8 cellular contexts compared by ENCODE assay signal in the genomic region with DNA sequence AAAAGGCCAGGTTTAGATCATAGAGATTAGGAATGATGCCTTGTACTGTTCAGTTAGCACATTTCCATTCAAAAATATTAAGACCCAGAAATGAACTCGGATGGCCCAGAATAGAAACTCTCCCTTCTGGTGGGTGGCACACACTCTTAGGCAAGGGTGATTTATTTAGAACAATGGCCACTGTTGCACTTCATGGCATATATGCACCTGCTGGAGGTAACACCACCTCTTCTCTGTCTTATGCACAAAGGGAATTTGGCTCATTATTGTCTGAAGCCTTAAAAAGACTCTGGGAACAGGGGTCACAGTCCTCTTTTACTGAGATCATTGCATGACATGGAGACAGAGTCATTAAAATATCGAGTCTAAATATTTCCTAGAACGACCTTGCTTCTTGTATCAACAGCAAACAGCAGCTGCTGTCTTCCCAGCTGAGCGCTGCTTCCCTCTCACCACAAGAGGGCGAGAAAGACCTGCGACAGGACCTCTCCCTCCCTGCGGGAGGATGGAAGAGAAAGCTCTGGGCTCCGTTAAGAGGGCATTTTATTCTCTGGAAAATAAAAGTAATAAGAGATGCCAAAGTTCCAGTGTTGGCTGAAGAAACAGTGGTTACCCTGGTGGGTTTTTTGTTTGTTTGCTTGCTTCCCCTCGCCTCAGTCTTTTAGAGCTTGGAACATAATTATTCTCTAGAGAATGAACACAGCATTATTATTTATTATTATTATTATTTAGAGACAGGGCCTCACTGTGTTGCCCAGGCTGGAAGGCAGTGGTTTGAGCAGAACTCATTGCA. TPM values are rescaled to one million over a fixed set of nuclear protein-coding genes. Genes with fewer than 3 reads are reported as not detected.
DNase-seq lines count a peak whose midpoint lies in the region; ATAC-seq and TF ChIP-seq lines count a peak whose summit lies in the region.

No MANE protein-coding gene starts in this region.

- H3K4me1 ChIP-seq in neuronal stem cell (ENCODE audit: control insufficient read depth in 2 of 2, insufficient read depth in 1 of 2, low read depth in 1 of 2, low read length in 2 of 2) = peaks cover 0 to 2% of the 10 kb centered on the region in 2 donors
- H3K4me1 ChIP-seq in testis = peaks cover 9% of the 10 kb centered on the region

- H3K27me3 ChIP-seq in neuronal stem cell (ENCODE audit: control insufficient read depth in 3 of 3, insufficient read depth in 3 of 3, low read depth in 1 of 3, low read length in 3 of 3) (peaks cover 0 to 39% (median 14%) of the 10 kb centered on the region in 3 experiments), testis (no peaks in the 10 kb centered on the region)

- H3K4ac ChIP-seq in neuronal stem cell (ENCODE audit: low read length) = no peak overlapping the region

- H3K14ac ChIP-seq in neuronal stem cell (ENCODE audit: low read length) = no peak overlapping the region

- no peaks in the 10 kb centered on the region for H3K79me1 ChIP-seq in neuronal stem cell (ENCODE audit: low read depth, low read length)

- no peak overlapping the region for H3K4me3 ChIP-seq in fibroblast of pulmonary artery (replicated peaks; ENCODE audit: low read depth, low read length)
- no peak overlapping the region for H3K4me3 ChIP-seq in neuronal stem cell (ENCODE audit: low read length in 2 of 2)
- H3K4me3 ChIP-seq in testis = no peak overlapping the region

- no peak overlapping the region for H2AK5ac ChIP-seq in neuronal stem cell (ENCODE audit: low read depth, low read length)

- TF ChIP-seq CTCF in fibroblast of pulmonary artery (IDR thresholded peaks at IDR 0.05; ENCODE audit: low read length, missing control alignments) = no peak
- TF ChIP-seq CTCF in testis (IDR thresholded peaks at IDR 0.05) = peak; percentile 87 to 92 (median 90)

- peak; percentile 92 for ATAC-seq in GM21786 (IDR thresholded peaks at IDR 0.05; ENCODE audit: unreplicated experiment)

- intact Hi-C loops in testis (cut with DNase I; ENCODE audit: low total_unique reads) = loop anchor here (10.0 kb wide), 1 partner anchor 331 kb away; no protein-coding TSS in a partner anchor

- H4K8ac ChIP-seq in neuronal stem cell (ENCODE audit: low read depth, low read length) = no peak overlapping the region

- H2AFZ ChIP-seq in neuronal stem cell (ENCODE audit: low read length) = no peak overlapping the region

- H3K9me3 ChIP-seq in neuronal stem cell (replicated peaks in 1 of 2; ENCODE audit: control insufficient read depth in 2 of 2, insufficient read depth in 1 of 2, low read depth in 1 of 2, low read length in 2 of 2) (no peaks in the 10 kb centered on the region), testis (no peaks in the 10 kb centered on the region)

- peak; percentile 82 for DNase-seq in EL
- peak; percentile 77 for DNase-seq in LHCN-M2 (ENCODE audit: low read depth)
- peak; percentile 88 for DNase-seq in RKO (ENCODE audit: low spot score)
- peak; percentile 42 for DNase-seq in activated T-helper 1 cell treated with Interleukin-2 at 50 U/mL for 16 hours (ENCODE audit: low read depth)
- peak; percentile 90 for DNase-seq in fibroblast of pulmonary artery (ENCODE audit: low read depth)
- DNase-seq in neuronal stem cell (ENCODE audit: low spot score) = peak; percentile 67
- DNase-seq in testis = peak; percentile 88

- no peak overlapping the region for H2BK5ac ChIP-seq in neuronal stem cell (ENCODE audit: low read length)

- H3K27ac ChIP-seq in neuronal stem cell (replicated peaks; ENCODE audit: low read length) (no peak overlapping the region), testis (no peak overlapping the region)

- H3K23ac ChIP-seq in neuronal stem cell (ENCODE audit: low read depth, low read length, poor library complexity) = no peak overlapping the region

- H2BK12ac ChIP-seq in neuronal stem cell (ENCODE audit: low read length) = no peak overlapping the region

- H2BK15ac ChIP-seq in neuronal stem cell (ENCODE audit: low read length) = no peak overlapping the region

- H3K18ac ChIP-seq in neuronal stem cell (ENCODE audit: low read length) = no peak overlapping the region

- H2BK120ac ChIP-seq in neuronal stem cell (ENCODE audit: low read depth, low read length) = no peak overlapping the region

- no peak overlapping the region for H3K9ac ChIP-seq in neuronal stem cell (ENCODE audit: low read depth, low read length, poor library complexity)

- no CpG with 5 or more reads among the region's 9 CpGs for WGBS in neuronal stem cell (ENCODE audit: extremely low coverage in 2 of 2, insufficient read length in 2 of 2, insufficient replicate concordance in 1 of 2), 2 donors
- WGBS in testis, 2 donors = 6 to 7% methylated on average over 9 of the region's 9 CpGs

- H3K36me3 ChIP-seq in neuronal stem cell (replicated peaks in 1 of 2; ENCODE audit: control insufficient read depth in 2 of 2, insufficient read depth in 2 of 2, low read length in 2 of 2) (no peaks in the 10 kb centered on the region), testis (ENCODE audit: low read depth, missing control alignments) (no peaks in the 10 kb centered on the region)

- no peak for TF ChIP-seq POLR2A in testis (IDR thresholded peaks at IDR 0.05)

- H4K91ac ChIP-seq in neuronal stem cell (ENCODE audit: low read depth, low read length, poor library complexity) = no peak overlapping the region

- H3K4me2 ChIP-seq in neuronal stem cell (ENCODE audit: insufficient read depth, low read length, poor library complexity, severe bottlenecking) = no peak overlapping the region

RNA-seq across cellular contexts. Expression of a gene that starts 13.5 kb away (rescaled TPM):
- total RNA-seq in LHCN-M2 (2014; rRNA removed) = 0.80 and 1.7 TPM in 2 replicates
- 4.0 TPM for polyA plus RNA-seq in LHCN-M2 (2012)
- polyA plus RNA-seq in neuronal stem cell (2013, experiment 1 of 2) = 0.82 TPM
- polyA plus RNA-seq in neuronal stem cell (2013, experiment 2 of 2) = 0.71 TPM
- 10 to 100 TPM; 49.7 to 59.6 TPM for total RNA-seq in testis
- 24.4 TPM for polyA plus RNA-seq in testis (ENCODE audit: insufficient read depth, low read depth, low replicate concordance)

Comparison
In these comparisons a context has a peak if more than half of its experiments do, and no peak if none do; other contexts are left out.
1. RNA of a gene that starts 13.5 kb away (total RNA-seq): 49.7 to 59.6 TPM in testis; 0.80 to 1.7 TPM in LHCN-M2; every median in the first group is over 10 times any median in the second.
2. Peak in every context shown above with its lines, with median percentiles within 50 percentile points of each other: DNase-seq.